Comparison of ENCODE assay signal across 27 cellular contexts in the genomic region with DNA sequence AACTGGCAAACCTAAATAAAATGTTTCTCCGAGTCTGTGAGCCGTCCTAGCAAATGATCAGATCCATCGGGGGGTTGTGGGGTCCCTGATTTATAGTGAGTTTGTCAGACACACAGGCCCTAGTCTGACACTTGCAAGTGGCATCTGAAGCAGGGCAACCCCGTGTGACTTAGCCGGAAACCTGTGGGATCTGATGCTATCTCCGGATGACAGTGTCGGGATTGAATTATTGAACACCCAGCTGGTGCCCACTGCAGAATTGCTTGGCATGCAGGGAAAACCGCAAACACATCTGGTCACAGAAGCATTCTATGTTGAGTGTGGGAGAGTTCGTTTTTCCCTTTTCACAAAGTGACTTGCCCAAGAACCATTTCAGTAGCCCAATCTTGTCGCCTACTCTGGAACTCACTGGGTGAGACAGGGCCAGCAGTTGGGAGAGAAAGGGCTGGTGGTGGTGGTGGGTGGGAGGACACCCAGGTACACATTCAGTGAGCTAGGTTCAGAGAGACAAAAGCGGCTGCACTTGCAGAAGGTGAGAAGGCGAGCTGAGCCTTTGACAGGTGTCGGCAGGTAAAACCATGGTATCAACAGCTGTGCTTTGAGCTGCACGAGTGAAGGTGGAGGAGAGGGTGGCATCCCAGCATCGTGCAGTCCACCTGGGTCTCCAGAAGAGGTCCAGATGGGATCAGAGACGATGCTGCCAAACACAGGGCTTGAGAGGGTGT. TPM values are rescaled to one million over a fixed set of nuclear protein-coding genes. Genes with fewer than 3 reads are reported as not detected.
"Had no signal": no experiment of that assay in that cellular context is flagged by ENCODE, and none has a peak within 500 bp of the region (broad histone marks: within the 10 kb centered on the region; RNA-seq: fewer than 3 reads in every experiment).

No MANE protein-coding gene starts in this region.

- H3K4me3 ChIP-seq: adrenal gland, SJSA1 had no signal

- H3K27me3 Mint-ChIP-seq: activated B cell treated with CpG ODN at 0.5 μM for 24 hours; activated CD4-positive, alpha-beta T cell treated with anti-CD3 and anti-CD28 coated beads, Interleukin-2, amount 10 ng/mL, durations not matched to agents 24 days and 14 days had no signal

- H3K4me1 Mint-ChIP-seq: activated B cell treated with CpG ODN at 0.5 μM for 24 hours; activated CD4-positive, alpha-beta T cell treated with anti-CD3 and anti-CD28 coated beads, Interleukin-2, amount 10 ng/mL, durations not matched to agents 24 days and 14 days; activated naive CD8-positive, alpha-beta T cell treated with anti-CD3 and anti-CD28 coated beads, Interleukin-2, amount 10 ng/mL, durations not matched to agents 7 days and 5 days; T-helper 17 cell had no signal

- H3K4me3 Mint-ChIP-seq: activated B cell treated with CpG ODN at 0.5 μM for 24 hours; activated CD4-positive, alpha-beta T cell treated with anti-CD3 and anti-CD28 coated beads, Interleukin-2, amount 10 ng/mL, durations not matched to agents 24 days and 14 days; activated naive CD8-positive, alpha-beta T cell treated with anti-CD3 and anti-CD28 coated beads, Interleukin-2, amount 10 ng/mL, durations not matched to agents 7 days and 5 days; T-helper 17 cell had no signal

- H3K27ac Mint-ChIP-seq: activated B cell treated with CpG ODN at 0.5 μM for 24 hours; activated CD4-positive, alpha-beta T cell treated with anti-CD3 and anti-CD28 coated beads, Interleukin-2, amount 10 ng/mL, durations not matched to agents 24 days and 14 days; activated naive CD8-positive, alpha-beta T cell treated with anti-CD3 and anti-CD28 coated beads, Interleukin-2, amount 10 ng/mL, durations not matched to agents 7 days and 5 days; T-helper 17 cell had no signal

- H3K36me3 Mint-ChIP-seq: activated naive CD8-positive, alpha-beta T cell treated with anti-CD3 and anti-CD28 coated beads, Interleukin-2, amount 10 ng/mL, durations not matched to agents 7 days and 5 days had no signal

- DNase-seq: activated B cell treated with CpG ODN at 0.5 μM for 24 hours; activated CD4-positive, alpha-beta T cell treated with anti-CD3 and anti-CD28 coated beads for 1 hour; activated CD4-positive, alpha-beta T cell treated with anti-CD3 and anti-CD28 coated beads, Interleukin-2, amount 10 ng/mL, durations not matched to agents 24 days and 14 days; activated CD4-positive, alpha-beta T cell treated with anti-CD3 and anti-CD28 coated beads, Interleukin-2, amount 50 U/mL, for 48 hours; activated CD8-positive, alpha-beta memory T cell treated with anti-CD3 and anti-CD28 coated beads for 24 hours; activated naive CD4-positive, alpha-beta T cell treated with anti-CD3 and anti-CD28 coated beads, Interleukin-2, amount 50 U/mL, for 16 hours; activated naive CD8-positive, alpha-beta T cell treated with anti-CD3 and anti-CD28 coated beads, Interleukin-2, amount 10 ng/mL, durations not matched to agents 7 days and 5 days; activated T-cell treated with anti-CD3 and anti-CD28 coated beads, Interleukin-2, amount 50 U/mL, for 48 hours; adrenal gland; anterior cingulate cortex; cerebellar nuclear complex; MM.1S; NCI-H1105; NCI-H1436; NCI-H1694 treated with DMSO at 0.1 percent for 48 hours; NCI-H2081; NCI-H2227 treated with DMSO at 0.1 percent for 48 hours; NCI-H446 treated with DMSO at 0.1 percent for 48 hours; NCI-H526; NCI-H774; NK-92 treated with Interleukin-12 subunit alpha and Interleukin-12 subunit beta, amount 100 ng/mL, for 24 hours; OCI-M1; SHP77; T-helper 17 cell; T-helper 9 cell had no signal

- ATAC-seq: Panc1, T-helper 17 cell had no signal

RNA-seq across cellular contexts. Expression of gene B3GAT1, which starts 33.7 kb away (rescaled TPM):
- total RNA-seq: activated B cell treated with CpG ODN at 0.5 μM for 24 hours, SJSA1 had no signal
